Comparison of ENCODE assay signal across 12 cellular contexts in genomic region chr20:21225215-21225947, GRCh38.
"Had no signal": no experiment of that assay in that cellular context is flagged by ENCODE, and none has a peak within 500 bp of the region (broad histone marks: within the 10 kb centered on the region; RNA-seq: fewer than 3 reads in every experiment).

No MANE protein-coding gene starts in this region.

- H3K4me3 ChIP-seq: pancreas, testis had no signal

- H3K4me1 ChIP-seq: pancreas, testis had no signal

- H3K9me3 ChIP-seq: pancreas, testis had no signal

- DNase-seq: activated CD4-positive, alpha-beta T cell treated with anti-CD3 and anti-CD28 coated beads for 36 hours; activated CD8-positive, alpha-beta T cell treated with anti-CD3 and anti-CD28 coated beads, Interleukin-2, amount 10 ng/mL, durations not matched to agents 7 days and 5 days; activated naive CD4-positive, alpha-beta T cell; central memory CD4-positive, alpha-beta T cell; effector memory CD8-positive, alpha-beta T cell; hippocampal formation; kidney glomerular epithelial cell; pancreas; stimulated activated CD4-positive, alpha-beta T cell treated with anti-CD3 and anti-CD28 coated beads, Interleukin-15, amount 100 ng/mL, for 24 hours; stimulated activated CD4-positive, alpha-beta T cell treated with anti-CD3 and anti-CD28 coated beads, Interleukin-4, amount 100 ng/mL, for 24 hours; stimulated activated naive CD8-positive, alpha-beta T cell treated with anti-CD3 and anti-CD28 coated beads, Interleukin-15, amount 100 ng/mL, for 72 hours; testis had no signal

- H3K27me3 ChIP-seq: pancreas, testis had no signal

- ATAC-seq: activated CD4-positive, alpha-beta T cell treated with anti-CD3 and anti-CD28 coated beads for 36 hours; activated CD8-positive, alpha-beta T cell treated with anti-CD3 and anti-CD28 coated beads, Interleukin-2, amount 10 ng/mL, durations not matched to agents 7 days and 5 days; effector memory CD8-positive, alpha-beta T cell; pancreas; stimulated activated naive CD8-positive, alpha-beta T cell treated with anti-CD3 and anti-CD28 coated beads, Interleukin-15, amount 100 ng/mL, for 72 hours had no signal

- H3K27ac ChIP-seq: pancreas, testis had no signal
